Comparison of ENCODE assay signal across 1 cellular context in genomic region chr17:8383143-8383974, GRCh38.
TF ChIP-seq lines count a peak whose summit lies in the region.

TSS of gene RPL26 (minus strand) at chr17:8383193. CDS start at chr17:8382310, 883 bp downstream.

TF ChIP-seq in HepG2, 621 proteins besides CTCF, POLR2A, EP300 and RAD21 (continued from another document and continues in another):
- TF ChIP-seq ARID4A (CRISPR knock-in tag; IDR thresholded peaks at IDR 0.05; ENCODE audit: borderline replicate concordance) (peak; percentile 92; the same call in 1 of the 2 replicates), NCOA1 (CRISPR knock-in tag; IDR thresholded peaks at IDR 0.05) (peak; percentile 26; the same call in 1 of the 2 replicates), TCF12 (IDR thresholded peaks at IDR 0.05) (no peak), TCF12 (CRISPR knock-in tag; IDR thresholded peaks at IDR 0.05) (no peak), ZNF317 (CRISPR knock-in tag; IDR thresholded peaks at IDR 0.05) (no peak), TMF1 (CRISPR knock-in tag; IDR thresholded peaks at IDR 0.05; ENCODE audit: low read depth) (no peak), GRHL1 (CRISPR knock-in tag; conservative IDR thresholded peaks at IDR 0.05) (no peak), FOSL1 (CRISPR knock-in tag; IDR thresholded peaks at IDR 0.05; ENCODE audit: borderline replicate concordance) (no peak), MTF2 (CRISPR knock-in tag; IDR thresholded peaks at IDR 0.05; ENCODE audit: borderline replicate concordance) (peak; percentile 59; the same call in 1 of the 2 replicates), ZNF646 (CRISPR knock-in tag; IDR thresholded peaks at IDR 0.05) (no peak), SOX13 (IDR thresholded peaks at IDR 0.05) (no peak), SOX13 (CRISPR knock-in tag; conservative IDR thresholded peaks at IDR 0.05 in 1 of 2, IDR thresholded peaks at IDR 0.05 in 1 of 2) (peak in 1 of 2 experiments; percentile 10; a peak in 2 of 4 replicates), ZFP90 (CRISPR knock-in tag; IDR thresholded peaks at IDR 0.05; ENCODE audit: borderline replicate concordance) (no peak; the same call in 1 of the 2 replicates), ZNF577 (CRISPR knock-in tag; IDR thresholded peaks at IDR 0.05; ENCODE audit: borderline replicate concordance, low read depth) (no peak), POLR2AphosphoS5 (IDR thresholded peaks at IDR 0.05; ENCODE audit: low read depth, low read length) (peak; percentile 99), PAF1 (CRISPR knock-in tag; IDR thresholded peaks at IDR 0.05) (no peak), BRD4 (CRISPR knock-in tag; IDR thresholded peaks at IDR 0.05) (no peak; the same call in 1 of the 2 replicates), JUNB (CRISPR knock-in tag; IDR thresholded peaks at IDR 0.05; ENCODE audit: borderline replicate concordance) (no peak), ZBTB7A (CRISPR knock-in tag; IDR thresholded peaks at IDR 0.05) (peak; percentile 64), MAFG (CRISPR knock-in tag; IDR thresholded peaks at IDR 0.05) (no peak), ZSCAN20 (CRISPR knock-in tag; IDR thresholded peaks at IDR 0.05; ENCODE audit: borderline replicate concordance) (0 out of 2 replicates have a peak, but pooled peaks have one; percentile 66), GATAD1 (CRISPR knock-in tag; IDR thresholded peaks at IDR 0.05) (peak; percentile 94), SETDB1 (CRISPR knock-in tag; IDR thresholded peaks at IDR 0.05; ENCODE audit: borderline replicate concordance) (no peak), MLXIP (CRISPR knock-in tag; IDR thresholded peaks at IDR 0.05; ENCODE audit: borderline replicate concordance) (no peak), SATB2 (CRISPR knock-in tag; IDR thresholded peaks at IDR 0.05) (0 out of 2 replicates have a peak, but pooled peaks have one; percentile 19), BCL6 (CRISPR knock-in tag; IDR thresholded peaks at IDR 0.05) (peak; percentile 36), FOXK1 (CRISPR knock-in tag; IDR thresholded peaks at IDR 0.05; ENCODE audit: borderline replicate concordance, low read depth) (peak; percentile 85; the same call in 1 of the 2 replicates), NFE2L1 (CRISPR knock-in tag; IDR thresholded peaks at IDR 0.05; ENCODE audit: borderline replicate concordance) (no peak), KDM4B (CRISPR knock-in tag; IDR thresholded peaks at IDR 0.05) (no peak), MED13 (CRISPR knock-in tag; IDR thresholded peaks at IDR 0.05) (no peak), PBX3 (CRISPR knock-in tag; IDR thresholded peaks at IDR 0.05; ENCODE audit: borderline replicate concordance) (0 out of 2 replicates have a peak, but pooled peaks have one; percentile 12), IKZF1 (IDR thresholded peaks at IDR 0.05) (no peak), ZNF644 (CRISPR knock-in tag; IDR thresholded peaks at IDR 0.05; ENCODE audit: low read depth) (no peak), EHMT2 (IDR thresholded peaks at IDR 0.05; ENCODE audit: borderline replicate concordance, low read depth, low read length) (no peak), ELK4 (CRISPR knock-in tag; IDR thresholded peaks at IDR 0.05; ENCODE audit: borderline replicate concordance) (no peak), ZNF530 (CRISPR knock-in tag; IDR thresholded peaks at IDR 0.05; ENCODE audit: low read depth) (no peak), ATF3 (CRISPR knock-in tag; IDR thresholded peaks at IDR 0.05) (peak; percentile 43; the same call in 1 of the 2 replicates), ZNF776 (CRISPR knock-in tag; IDR thresholded peaks at IDR 0.05) (peak; percentile 57; the same call in 1 of the 2 replicates)
